Comparison of ENCODE assay signal across 8 cellular contexts in genomic region chr20:56468317-56469076, GRCh38. TPM values are rescaled to one million over a fixed set of nuclear protein-coding genes. Genes with fewer than 3 reads are reported as not detected.
DNase-seq lines count a peak whose midpoint lies in the region; ATAC-seq and TF ChIP-seq lines count a peak whose summit lies in the region.

A gene with protein sequence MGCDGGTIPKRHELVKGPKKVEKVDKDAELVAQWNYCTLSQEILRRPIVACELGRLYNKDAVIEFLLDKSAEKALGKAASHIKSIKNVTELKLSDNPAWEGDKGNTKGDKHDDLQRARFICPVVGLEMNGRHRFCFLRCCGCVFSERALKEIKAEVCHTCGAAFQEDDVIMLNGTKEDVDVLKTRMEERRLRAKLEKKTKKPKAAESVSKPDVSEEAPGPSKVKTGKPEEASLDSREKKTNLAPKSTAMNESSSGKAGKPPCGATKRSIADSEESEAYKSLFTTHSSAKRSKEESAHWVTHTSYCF (plus strand): TSS chr20:56468627. CDS start chr20:56468698, 71 bp downstream.

- 0 to 1% methylated on average over 8 to 16 of the region's 55 CpGs for WGBS in gastroesophageal sphincter (ENCODE audit: low coverage in 1 of 2), 2 donors

- H3K27ac Mint-ChIP-seq in activated naive CD4-positive, alpha-beta T cell treated with anti-CD3 and anti-CD28 coated beads for 36 hours: peak within 1 kb of the TSS; percentile 98

- H3K27me3 Mint-ChIP-seq in activated naive CD4-positive, alpha-beta T cell treated with anti-CD3 and anti-CD28 coated beads for 36 hours (ENCODE audit: low read depth): no peaks in the 10 kb centered on the region

- H3K27ac ChIP-seq in gastroesophageal sphincter (peak within 1 kb of the TSS; percentile 77 to 89 (median 87)), neutrophil (peak within 1 kb of the TSS; percentile 94)

- H3K9me3 ChIP-seq in gastroesophageal sphincter (no peaks in the 10 kb centered on the region), neutrophil (no peaks in the 10 kb centered on the region)

- peak within 1 kb of the TSS; percentile 67 for H3K4me3 ChIP-seq in HFF-Myc (replicated peaks; ENCODE audit: low read depth, low read length)
- H3K4me3 ChIP-seq in gastroesophageal sphincter: peak within 1 kb of the TSS; percentile 60 to 80
- peak within 1 kb of the TSS; percentile 94 to 95 for H3K4me3 ChIP-seq in neutrophil (ENCODE audit: low read depth in 1 of 2, low read length in 1 of 2)

- TF ChIP-seq CTCF in HFF-Myc (IDR thresholded peaks at IDR 0.05; ENCODE audit: low read depth, low read length, missing control alignments) (no peak), gastroesophageal sphincter (IDR thresholded peaks at IDR 0.05) (no peak), neutrophil (IDR thresholded peaks at IDR 0.05) (peak; percentile 60), subcutaneous adipose tissue (IDR thresholded peaks at IDR 0.05; ENCODE audit: low read depth) (no peak)

- peaks cover 29% of the 10 kb centered on the region for H3K4me1 Mint-ChIP-seq in activated naive CD4-positive, alpha-beta T cell treated with anti-CD3 and anti-CD28 coated beads for 36 hours (ENCODE audit: low read depth)

- peak within 1 kb of the TSS; percentile 100 for H3K4me3 Mint-ChIP-seq in activated naive CD4-positive, alpha-beta T cell treated with anti-CD3 and anti-CD28 coated beads for 36 hours

- H3K9me3 Mint-ChIP-seq in activated naive CD4-positive, alpha-beta T cell treated with anti-CD3 and anti-CD28 coated beads for 36 hours: no peaks in the 10 kb centered on the region

- no peak for TF ChIP-seq EP300 in gastroesophageal sphincter (IDR thresholded peaks at IDR 0.05)

- DNase-seq in GM04504 (ENCODE audit: low read depth) (peak; percentile 88), HFF-Myc (ENCODE audit: extremely low read depth, low read depth) (peak; percentile 81), MV-4-11 (lab: John Stamatoyannopoulos, UW) (peak; percentile 93), SK-N-DZ (ENCODE audit: low spot score) (peak; percentile 92)
- DNase-seq in activated naive CD4-positive, alpha-beta T cell treated with anti-CD3 and anti-CD28 coated beads for 36 hours: peak; percentile 95

- intact Hi-C loops in activated naive CD4-positive, alpha-beta T cell treated with anti-CD3 and anti-CD28 coated beads for 36 hours (cut with micrococcal nuclease): loop anchor here (1.0 kb wide), 4 partner anchors 14 to 76 kb away; partner anchors contain the start of genes AURKA and CSTF1

- H3K36me3 Mint-ChIP-seq in activated naive CD4-positive, alpha-beta T cell treated with anti-CD3 and anti-CD28 coated beads for 36 hours (ENCODE audit: low read depth): peaks cover 3% of the 10 kb centered on the region

- TF ChIP-seq POLR2A in gastroesophageal sphincter (IDR thresholded peaks at IDR 0.05): peak; percentile 51 to 53

- CTCF ChIA-PET in activated naive CD4-positive, alpha-beta T cell treated with anti-CD3 and anti-CD28 coated beads for 36 hours (lab: Charles Lee): interaction anchor here (1.0 to 1.4 kb wide), 2 partner anchors 56 to 68 kb away, joined by 3 read pairs; partner anchors contain the start of gene CASS4

- no peaks in the 10 kb centered on the region for H3K27me3 ChIP-seq in gastroesophageal sphincter
- H3K27me3 ChIP-seq in neutrophil: no peaks in the 10 kb centered on the region

- H3K36me3 ChIP-seq in gastroesophageal sphincter (peaks cover 0 to 8% of the 10 kb centered on the region in 2 donors), neutrophil (peaks cover 31% of the 10 kb centered on the region)

- peak; percentile 100 for ATAC-seq in gastroesophageal sphincter

- H3K4me1 ChIP-seq in gastroesophageal sphincter (peaks cover 0 to 41% (median 11%) of the 10 kb centered on the region in 3 donors), neutrophil (ENCODE audit: control insufficient read depth in 1 of 2, insufficient read depth in 1 of 2, low read depth in 1 of 2, low read length in 1 of 2) (peaks cover 49 to 69% of the 10 kb centered on the region in 2 experiments)

RNA-seq across cellular contexts. Expression of the gene that starts here (rescaled TPM):
- polyA plus RNA-seq in SK-N-DZ (2014; cell fraction: cytosol; rRNA removed): 98.7 and 103 TPM in 2 replicates
- 79.5 and 107 TPM in 2 replicates for polyA plus RNA-seq in SK-N-DZ (2014; cell fraction: nucleus; rRNA removed)
- 10 to 100 TPM; 76.8 to 82.9 TPM for total RNA-seq in activated naive CD4-positive, alpha-beta T cell treated with anti-CD3 and anti-CD28 coated beads for 36 hours
- total RNA-seq in gastroesophageal sphincter: 10 to 100 TPM; 83.7 to 96.1 (median 90.3) TPM
- 10 to 100 TPM; 43.2 to 76.6 (median 59.2) TPM for total RNA-seq in subcutaneous adipose tissue

Comparison
In these comparisons a context has a peak if more than half of its experiments do, and no peak if none do; other contexts are left out.
1. Peak in every context shown above with its lines: DNase-seq, ATAC-seq, H3K4me3 ChIP-seq and H3K27ac ChIP-seq.